ENCODE assay signal across 2 cellular contexts in the genomic region with DNA sequence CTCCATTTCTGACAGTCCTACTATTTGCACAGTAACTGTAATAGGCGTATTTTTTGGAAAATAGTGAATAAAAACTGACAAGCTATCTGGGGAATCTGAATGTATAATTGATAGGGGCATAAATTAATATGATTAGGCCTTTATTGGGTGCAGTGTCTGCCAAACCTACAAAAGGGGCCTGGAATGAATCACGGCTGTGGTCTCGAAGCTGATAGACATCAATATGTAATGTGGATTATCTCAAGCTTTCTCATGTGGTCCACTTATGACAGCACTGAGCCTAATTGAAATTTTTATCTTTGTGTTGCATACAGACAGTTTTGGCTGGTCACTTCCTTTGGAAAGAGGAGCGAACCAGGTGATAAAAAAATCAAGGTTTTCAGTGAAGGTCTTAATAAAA.
TF ChIP-seq lines count a peak whose summit lies in the region.

No MANE protein-coding gene starts in this region.

TF ChIP-seq in SK-N-SH, 30 proteins besides CTCF, POLR2A, EP300 and RAD21 (continued from another document):
- TF ChIP-seq, protein P1, sequence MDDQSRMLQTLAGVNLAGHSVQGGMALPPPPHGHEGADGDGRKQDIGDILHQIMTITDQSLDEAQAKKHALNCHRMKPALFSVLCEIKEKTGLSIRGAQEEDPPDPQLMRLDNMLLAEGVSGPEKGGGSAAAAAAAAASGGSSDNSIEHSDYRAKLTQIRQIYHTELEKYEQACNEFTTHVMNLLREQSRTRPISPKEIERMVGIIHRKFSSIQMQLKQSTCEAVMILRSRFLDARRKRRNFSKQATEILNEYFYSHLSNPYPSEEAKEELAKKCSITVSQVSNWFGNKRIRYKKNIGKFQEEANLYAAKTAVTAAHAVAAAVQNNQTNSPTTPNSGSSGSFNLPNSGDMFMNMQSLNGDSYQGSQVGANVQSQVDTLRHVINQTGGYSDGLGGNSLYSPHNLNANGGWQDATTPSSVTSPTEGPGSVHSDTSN (IDR thresholded peaks at IDR 0.05) = peak; percentile 54
- peak; percentile 99 for TF ChIP-seq RCOR1 (IDR thresholded peaks at IDR 0.05; ENCODE audit: low read length)
- TF ChIP-seq FOXJ3 (CRISPR knock-in tag; IDR thresholded peaks at IDR 0.05) = peak; percentile 77; the same call in 1 of the 2 replicates
- TF ChIP-seq CHD2 (IDR thresholded peaks at IDR 0.05; ENCODE audit: low read length, partially characterized antibody) = peak; percentile 88
- TF ChIP-seq RXRA (IDR thresholded peaks at IDR 0.05; ENCODE audit: borderline replicate concordance, low read depth) = no peak

TF ChIP-seq in SK-N-SH treated with all-trans-retinoic acid at 6 μM for 48 hours, 23 proteins besides CTCF, POLR2A, EP300 and RAD21 (continued from another document):
- peak; percentile 98 for TF ChIP-seq TSHZ2 (CRISPR knock-in tag; IDR thresholded peaks at IDR 0.05)
- TF ChIP-seq CSRNP3 (CRISPR knock-in tag; IDR thresholded peaks at IDR 0.05) = peak; percentile 94; the same call in 1 of the 2 replicates
- TF ChIP-seq ZC3H10 (CRISPR knock-in tag; IDR thresholded peaks at IDR 0.05) = peak; percentile 95
TF ChIP-seq in SK-N-SH treated with all-trans-retinoic acid at 6 μM for 48 hours: peak in this region for 10.
